12 cellular contexts compared by ENCODE assay signal in genomic region chr9:7756088-7756487, GRCh38. TPM values are rescaled to one million over a fixed set of nuclear protein-coding genes. Genes with fewer than 3 reads are reported as not detected.
DNase-seq lines count a peak whose midpoint lies in the region; ATAC-seq lines count a peak whose summit lies in the region.
"Had no signal": no experiment of that assay in that cellular context is flagged by ENCODE, and none has a peak within 500 bp of the region (broad histone marks: within the 10 kb centered on the region; RNA-seq: fewer than 3 reads in every experiment).

No MANE protein-coding gene starts in this region.

- intact Hi-C loops in activated CD4-positive, alpha-beta T cell treated with anti-CD3 and anti-CD28 coated beads for 36 hours (cut with DNase I, micrococcal nuclease): loop anchor here in 1 of 2 experiments (1.0 to 2.0 kb wide), 3 partner anchors 43 to 431 kb away; partner anchors contain the start of gene DMAC1

- no peaks in the 10 kb centered on the region for H3K27me3 Mint-ChIP-seq in activated CD4-positive, alpha-beta T cell treated with anti-CD3 and anti-CD28 coated beads for 36 hours

- H3K9me3 Mint-ChIP-seq in activated CD4-positive, alpha-beta T cell treated with anti-CD3 and anti-CD28 coated beads for 36 hours (ENCODE audit: low read depth): peaks cover 7% of the 10 kb centered on the region

- POLR2A ChIA-PET in activated CD4-positive, alpha-beta T cell treated with anti-CD3 and anti-CD28 coated beads for 36 hours (lab: Charles Lee): interaction anchor here (0.8 to 1.7 kb wide), 2 partner anchors 19 to 346 kb away, joined by 3 read pairs; no protein-coding TSS in a partner anchor

- H3K4me3 Mint-ChIP-seq in activated CD4-positive, alpha-beta T cell treated with anti-CD3 and anti-CD28 coated beads for 36 hours: no peak overlapping the region

- DNase-seq in activated CD4-positive, alpha-beta T cell treated with anti-CD3 and anti-CD28 coated beads for 36 hours: peak; percentile 30
- no peak for DNase-seq in activated CD4-positive, alpha-beta T cell treated with anti-CD3 and anti-CD28 coated beads for 1 hour
- DNase-seq in NCI-H226 (peak; percentile 6), renal cortical epithelial cell (ENCODE audit: low read depth) (peak; percentile 37), hepatic stellate cell (ENCODE audit: low spot score) (no peak), T-helper 9 cell (no peak)
- no peak for DNase-seq in activated CD8-positive, alpha-beta memory T cell treated with anti-CD3 and anti-CD28 coated beads, Interleukin-2, amount 50 U/mL, for 4 hours
- DNase-seq: HCEC 1CT, hypothalamus, tibial artery had no signal

- H3K4me1 Mint-ChIP-seq in activated CD4-positive, alpha-beta T cell treated with anti-CD3 and anti-CD28 coated beads for 36 hours: peaks cover 19% of the 10 kb centered on the region

- no peaks in the 10 kb centered on the region for H3K36me3 Mint-ChIP-seq in activated CD4-positive, alpha-beta T cell treated with anti-CD3 and anti-CD28 coated beads for 36 hours (ENCODE audit: low read depth)

- H3K27ac Mint-ChIP-seq in activated CD4-positive, alpha-beta T cell treated with anti-CD3 and anti-CD28 coated beads for 36 hours: peak overlapping the region; percentile 74

- ATAC-seq in activated CD4-positive, alpha-beta T cell treated with anti-CD3 and anti-CD28 coated beads for 36 hours: peak; percentile 99
- peak; percentile 99 for ATAC-seq in HG02678 (IDR thresholded peaks at IDR 0.05; ENCODE audit: unreplicated experiment)
- ATAC-seq: A549 had no signal

- CTCF ChIA-PET in activated CD4-positive, alpha-beta T cell treated with anti-CD3 and anti-CD28 coated beads for 36 hours (lab: Charles Lee): no interaction called here

RNA-seq across cellular contexts. Expression of gene DMAC1, which starts 43.5 kb away (rescaled TPM):
- 10 to 100 TPM; 34.5 to 49.3 TPM for total RNA-seq in activated CD4-positive, alpha-beta T cell treated with anti-CD3 and anti-CD28 coated beads for 36 hours
- 5.2 and 6.4 TPM in 2 replicates for total RNA-seq in renal cortical epithelial cell

Comparison
In these comparisons a context has a peak if more than half of its experiments do, and no peak if none do; other contexts are left out.
1. DNase-seq: peak in activated CD4-positive, alpha-beta T cell treated with anti-CD3 and anti-CD28 coated beads for 36 hours (single experiment), NCI-H226 (single experiment) and renal cortical epithelial cell (single experiment); none in activated CD4-positive, alpha-beta T cell treated with anti-CD3 and anti-CD28 coated beads for 1 hour (single experiment), hepatic stellate cell (single experiment), T-helper 9 cell (single experiment) and activated CD8-positive, alpha-beta memory T cell treated with anti-CD3 and anti-CD28 coated beads, Interleukin-2, amount 50 U/mL, for 4 hours (single experiment).